10 cellular contexts compared by ENCODE assay signal in the genomic region with DNA sequence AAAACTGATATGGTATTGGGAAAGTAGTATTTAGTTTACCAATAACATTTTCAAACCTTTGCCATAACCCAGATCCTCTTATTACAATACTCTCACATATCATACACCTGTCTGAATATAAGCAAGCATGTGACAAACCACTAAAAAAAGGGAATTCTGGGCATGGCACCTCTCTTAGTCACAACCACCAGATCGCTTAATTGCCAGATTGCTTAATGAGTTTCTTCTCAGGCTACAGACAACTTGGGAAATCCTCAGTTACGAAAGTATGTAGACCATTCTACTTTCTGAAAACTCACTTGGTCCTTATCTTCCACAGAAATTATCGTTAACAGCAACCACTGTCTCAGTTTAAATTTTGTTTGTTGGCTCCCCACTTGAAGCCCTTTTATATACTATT. TPM values are rescaled to one million over a fixed set of nuclear protein-coding genes. Genes with fewer than 3 reads are reported as not detected.
DNase-seq lines count a peak whose midpoint lies in the region; ATAC-seq, FAIRE-seq and TF ChIP-seq lines count a peak whose summit lies in the region.
"Had no signal": no experiment of that assay in that cellular context is flagged by ENCODE, and none has a peak within 500 bp of the region (broad histone marks: within the 10 kb centered on the region; RNA-seq: fewer than 3 reads in every experiment).

No MANE protein-coding gene starts in this region.

- CTCF ChIA-PET in PC-9 (lab: Charles Lee) = no interaction called here
- CTCF ChIA-PET in endothelial cell of umbilical vein (lab: Charles Lee) = no interaction called here

- intact Hi-C loops in PC-9 (cut with micrococcal nuclease; ENCODE audit: unreplicated experiment) (loop anchor here (10.0 kb wide), 1 partner anchor 380 kb away; no protein-coding TSS in a partner anchor), endothelial cell of umbilical vein (cut with micrococcal nuclease) (no loop called here), Right ventricle myocardium inferior (cut with DNase I) (loop anchor here (10.0 kb wide), 1 partner anchor 380 kb away; no protein-coding TSS in a partner anchor)

- H3K27me3 ChIP-seq in PC-9 (ENCODE audit: insufficient read depth, low read depth) (no peaks in the 10 kb centered on the region), endothelial cell of umbilical vein (ENCODE audit: control insufficient read depth in 2 of 2, insufficient read depth in 2 of 2, low read length in 2 of 2) (no peaks in the 10 kb centered on the region), rectal smooth muscle tissue (ENCODE audit: control insufficient read depth, insufficient read depth, low read length) (no peaks in the 10 kb centered on the region)

- H3K9me3 ChIP-seq in PC-9 (ENCODE audit: insufficient read depth, low read depth) (no peaks in the 10 kb centered on the region), endothelial cell of umbilical vein (replicated peaks; ENCODE audit: control insufficient read depth, insufficient read depth, low read length) (no peaks in the 10 kb centered on the region)

- H3K27ac ChIP-seq in PC-9 (no peak overlapping the region), endothelial cell of umbilical vein (ENCODE audit: insufficient read depth, low read depth, low read length) (no peak overlapping the region), rectal smooth muscle tissue (ENCODE audit: low read depth, low read length) (no peak overlapping the region)

- DNase-seq in GM18507 (ENCODE audit: extremely low spot score, insufficient read length, low read depth) (no peak), PC-9 (peak in 1 of 2 experiments; percentile 58), endothelial cell of umbilical vein (ENCODE audit: low read depth, low spot score) (no peak), Right ventricle myocardium inferior (ENCODE audit: missing footprints) (no peak)
- DNase-seq: RPMI8226 had no signal

- H3F3A ChIP-seq in PC-9 (ENCODE audit: insufficient read depth, low read depth) = no peaks in the 10 kb centered on the region

- H4K20me1 ChIP-seq in PC-9 (ENCODE audit: insufficient read depth) (no peaks in the 10 kb centered on the region), endothelial cell of umbilical vein (replicated peaks; ENCODE audit: control insufficient read depth, extremely low read depth, insufficient read depth, low read length) (no peaks in the 10 kb centered on the region)

- H3K9me2 ChIP-seq in PC-9 (ENCODE audit: insufficient read depth) = no peaks in the 10 kb centered on the region

- H3K79me2 ChIP-seq in PC-9 (ENCODE audit: low read depth) (peaks cover 69% of the 10 kb centered on the region), endothelial cell of umbilical vein (ENCODE audit: control insufficient read depth, insufficient read depth, low read length) (peaks cover 50% of the 10 kb centered on the region)

- H3K4me1 ChIP-seq in PC-9 (replicated peaks; ENCODE audit: insufficient read depth) = peaks cover 17% of the 10 kb centered on the region; the same call in 1 of the 2 replicates
- peaks cover 28% of the 10 kb centered on the region for H3K4me1 ChIP-seq in endothelial cell of umbilical vein (ENCODE audit: control insufficient read depth, extremely low read depth, insufficient read depth, low read length)
- peaks cover 6% of the 10 kb centered on the region for H3K4me1 ChIP-seq in rectal smooth muscle tissue (ENCODE audit: control insufficient read depth, insufficient read depth, low read length)

- BruUV-seq in PC-9 (replicated peaks; lab: Mats Ljungman, UMichigan) = no TSS peak
- no TSS peak for BruUV-seq in endothelial cell of umbilical vein (replicated peaks; lab: Mats Ljungman, UMichigan)

- H3K4me2 ChIP-seq in PC-9 = peak overlapping the region; percentile 91
- H3K4me2 ChIP-seq in endothelial cell of umbilical vein (ENCODE audit: insufficient read depth, low read length) = peak overlapping the region; percentile 98

- peak; percentile 41 for FAIRE-seq in GM18507 (lab: Jason Lieb, UNC)
- FAIRE-seq in endothelial cell of umbilical vein (lab: Jason Lieb, UNC) = no peak
- FAIRE-seq: frontal cortex had no signal

- peaks cover 11% of the 10 kb centered on the region; the same call in 1 of the 2 replicates for H3K36me3 ChIP-seq in PC-9 (ENCODE audit: low read depth)
- peaks cover 0 to 6% of the 10 kb centered on the region in 2 experiments for H3K36me3 ChIP-seq in endothelial cell of umbilical vein (ENCODE audit: control insufficient read depth in 2 of 2, extremely low read depth in 1 of 2, insufficient read depth in 2 of 2, low read length in 2 of 2)
- peaks cover 3% of the 10 kb centered on the region for H3K36me3 ChIP-seq in rectal smooth muscle tissue (ENCODE audit: control insufficient read depth, insufficient read depth, low read length)

- H3K4me3 ChIP-seq in PC-9 (peak overlapping the region; percentile 82), endothelial cell of umbilical vein (replicated peaks in 1 of 3; ENCODE audit: insufficient read depth in 1 of 3, low read depth in 1 of 3, low read length in 3 of 3) (peak overlapping the region in 1 of 3 experiments; percentile 97), rectal smooth muscle tissue (ENCODE audit: low read length) (peak overlapping the region; percentile 85)

- POLR2A ChIA-PET in PC-9 (lab: Charles Lee; ENCODE audit: unreplicated experiment) (no interaction called here), endothelial cell of umbilical vein (lab: Charles Lee) (no interaction called here)

- no peak for TF ChIP-seq POLR2A in endothelial cell of umbilical vein (IDR thresholded peaks at IDR 0.05; ENCODE audit: low read depth, low read length)

- no peaks in the 10 kb centered on the region for H3K9me1 ChIP-seq in endothelial cell of umbilical vein (replicated peaks; ENCODE audit: control insufficient read depth, extremely low read depth, insufficient read depth, low read length)

- dilution Hi-C loops in endothelial cell of umbilical vein (cut with MboI; ENCODE audit: extremely low pct_ligation_motif_present, low sequenced_read_pairs) = no loop called here

- no peak for ATAC-seq in GM21737 (IDR thresholded peaks at IDR 0.05; ENCODE audit: unreplicated experiment)
- ATAC-seq in HG03039 (IDR thresholded peaks at IDR 0.05; ENCODE audit: unreplicated experiment) = no peak
- ATAC-seq in Right ventricle myocardium inferior = no peak
- no peak for ATAC-seq in GM19324 (IDR thresholded peaks at IDR 0.05; ENCODE audit: low FRiP score, unreplicated experiment)

- H3K9ac ChIP-seq in endothelial cell of umbilical vein (replicated peaks; ENCODE audit: extremely low read depth, insufficient read depth, low read length) = no peak overlapping the region
- H3K9ac ChIP-seq in rectal smooth muscle tissue (ENCODE audit: low read length) = no peak overlapping the region

- no peak for TF ChIP-seq CTCF in PC-9 (conservative IDR thresholded peaks at IDR 0.05)
- TF ChIP-seq CTCF in endothelial cell of umbilical vein (IDR thresholded peaks at IDR 0.05; ENCODE audit: extremely low read depth in 1 of 2, insufficient read depth in 1 of 2, low read depth in 1 of 2, low read length in 2 of 2) = no peak

- H2AFZ ChIP-seq in PC-9 = no peak overlapping the region
- no peak overlapping the region for H2AFZ ChIP-seq in endothelial cell of umbilical vein (ENCODE audit: low read depth, low read length)

TF ChIP-seq in endothelial cell of umbilical vein, 7 proteins besides CTCF, POLR2A, EP300 and RAD21:
- TF ChIP-seq MYC (IDR thresholded peaks at IDR 0.05; ENCODE audit: low read depth, low read length) (no peak), POLR2AphosphoS5 (IDR thresholded peaks at IDR 0.05; ENCODE audit: insufficient read depth, low read depth, low read length) (no peak), GATA2 (IDR thresholded peaks at IDR 0.05; ENCODE audit: insufficient read depth, insufficient read length, low read depth, low read length) (no peak), JUN (IDR thresholded peaks at IDR 0.05; ENCODE audit: borderline replicate concordance, insufficient read depth, insufficient read length, low read depth) (no peak), FOS (IDR thresholded peaks at IDR 0.05; ENCODE audit: borderline replicate concordance, insufficient read depth, low read length) (no peak), EZH2 (IDR thresholded peaks at IDR 0.05; ENCODE audit: borderline replicate concordance, low read depth, low read length, severe bottlenecking) (no peak)
- TF ChIP-seq, protein P1, sequence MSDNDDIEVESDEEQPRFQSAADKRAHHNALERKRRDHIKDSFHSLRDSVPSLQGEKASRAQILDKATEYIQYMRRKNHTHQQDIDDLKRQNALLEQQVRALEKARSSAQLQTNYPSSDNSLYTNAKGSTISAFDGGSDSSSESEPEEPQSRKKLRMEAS (IDR thresholded peaks at IDR 0.05; ENCODE audit: insufficient read depth, insufficient read length) = no peak
TF ChIP-seq in endothelial cell of umbilical vein: peak in this region for 0.

RNA-seq across cellular contexts. Expression of gene NAF1, which starts 2.1 kb away (rescaled TPM):
- total RNA-seq in PC-9 (2021) (20.3 and 20.5 TPM in 2 replicates), endothelial cell of umbilical vein (17.1 and 19.6 TPM in 2 replicates), Right ventricle myocardium inferior (10.6 TPM)
- 3.0 and 3.2 TPM in 2 replicates for polyA plus RNA-seq in endothelial cell of umbilical vein
- polyA plus RNA-seq in endothelial cell of umbilical vein (2011; cell fraction: cytosol; rRNA removed) = 4.7 and 4.8 TPM in 2 replicates
- 7.2 and 8.9 TPM in 2 replicates for polyA plus RNA-seq in endothelial cell of umbilical vein (2011; cell fraction: nucleus; rRNA removed)
- polyA plus RNA-seq in endothelial cell of umbilical vein (2012) = 8.8 and 11.8 TPM in 2 replicates
- 5.7 and 8.7 TPM in 2 replicates for polyA minus RNA-seq in endothelial cell of umbilical vein
- polyA minus RNA-seq in endothelial cell of umbilical vein (2011; cell fraction: cytosol; rRNA and poly(A)+ RNA removed) = 6.2 TPM
- polyA minus RNA-seq in endothelial cell of umbilical vein (2011; cell fraction: nucleus; rRNA and poly(A)+ RNA removed) = 23.3 and 24.5 TPM in 2 replicates
